Comparison of ENCODE assay signal across 34 cellular contexts in the genomic region with DNA sequence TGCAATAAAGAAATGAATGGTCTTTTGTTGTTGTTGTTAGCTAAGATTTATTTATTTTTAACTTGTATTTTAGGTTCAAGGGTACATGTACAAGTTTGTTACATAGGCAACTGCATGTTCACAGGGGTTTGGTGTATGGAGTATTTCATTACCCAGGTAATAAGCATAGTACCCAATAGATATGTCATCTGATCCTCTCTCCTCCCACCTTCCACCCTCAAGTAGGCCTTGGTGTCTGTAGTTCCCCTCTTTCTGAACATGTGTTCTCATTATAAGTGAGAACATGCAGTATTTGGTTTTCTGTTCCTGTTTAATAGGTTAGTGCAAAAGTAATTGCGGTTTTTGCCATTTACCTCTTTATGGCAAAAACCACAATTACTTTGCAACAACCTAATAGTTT.
"Had no signal": no experiment of that assay in that cellular context is flagged by ENCODE, and none has a peak within 500 bp of the region (broad histone marks: within the 10 kb centered on the region; RNA-seq: fewer than 3 reads in every experiment).

No MANE protein-coding gene starts in this region.

- H3K36me3 ChIP-seq: MG63 had no signal

- H3K4me3 ChIP-seq: MG63 had no signal

- H3K27me3 ChIP-seq: MG63 had no signal

- DNase-seq: Karpas-422, Kasumi-1, MG63, MM.1S, MV-4-11, NCI-H1048, NCI-H1092, NCI-H1092 treated with DMSO at 0.1 percent for 48 hours, NCI-H1105, NCI-H1105 treated with DMSO at 0.1 percent for 48 hours, NCI-H1417, NCI-H1417 treated with DMSO at 0.1 percent for 48 hours, NCI-H1436, NCI-H1436 treated with DMSO at 0.1 percent for 48 hours, NCI-H146, NCI-H1694, NCI-H1694 treated with DMSO at 0.1 percent for 48 hours, NCI-H187, NCI-H187 treated with DMSO at 0.1 percent for 48 hours, NCI-H1930, NCI-H2029, NCI-H2029 treated with DMSO at 0.1 percent for 48 hours, NCI-H2081, NCI-H2081 treated with DMSO at 0.1 percent for 48 hours, NCI-H2107, NCI-H2171, NCI-H2171 treated with DMSO at 0.1 percent for 48 hours, NCI-H2227 treated with DMSO at 0.1 percent for 48 hours, NCI-H226, NCI-H345, NCI-H446, NCI-H446 treated with DMSO at 0.1 percent for 48 hours, NCI-H510A, NCI-H510A treated with DMSO at 0.1 percent for 48 hours had no signal

- H3K9me3 ChIP-seq: MG63 had no signal
